ENCODE assay signal across 8 cellular contexts in the genomic region with DNA sequence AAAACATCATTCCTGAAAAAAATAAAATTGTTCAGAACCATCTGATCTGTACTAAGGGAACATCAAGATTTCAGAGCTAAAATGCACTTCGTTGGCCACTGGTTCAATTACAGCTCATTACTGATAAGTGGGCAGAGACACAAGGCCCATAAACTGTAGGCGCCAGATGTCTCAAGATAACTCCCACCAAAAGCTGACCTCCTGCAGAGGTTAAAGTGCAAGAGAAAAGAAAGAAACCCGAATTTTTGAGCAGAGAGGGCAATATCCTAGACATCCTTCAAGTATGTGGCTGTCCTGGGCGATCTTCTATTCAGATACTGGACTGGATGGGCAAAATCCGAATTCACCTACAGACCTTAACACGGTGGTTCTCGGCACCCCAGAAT. TPM values are rescaled to one million over a fixed set of nuclear protein-coding genes. Genes with fewer than 3 reads are reported as not detected.
DNase-seq lines count a peak whose midpoint lies in the region; ATAC-seq lines count a peak whose summit lies in the region.

No MANE protein-coding gene starts in this region.

- H3K27me3 Mint-ChIP-seq in activated naive CD4-positive, alpha-beta T cell treated with anti-CD3 and anti-CD28 coated beads, Interleukin-2, amount 50 U/mL, for 24 hours = no peaks in the 10 kb centered on the region
- H3K27me3 Mint-ChIP-seq in activated T-helper 17 cell treated with anti-CD3 and anti-CD28 coated beads, Interleukin-2, amount 50 U/mL, for 72 hours = peaks cover 3% of the 10 kb centered on the region

- no peaks in the 10 kb centered on the region for H3K9me3 ChIP-seq in iPS-20b (ENCODE audit: insufficient read depth, low read depth, low read length)

- DNase-seq in activated naive CD4-positive, alpha-beta T cell treated with anti-CD3 and anti-CD28 coated beads, Interleukin-2, amount 50 U/mL, for 16 hours = no peak
- DNase-seq in substantia nigra (lab: John Stamatoyannopoulos, UW) = peak in 1 of 49 donors; percentile 32
- DNase-seq in anterior cingulate cortex (lab: John Stamatoyannopoulos, UW) = no peak
- DNase-seq in GM19240 (ENCODE audit: insufficient read length, low spot score) = no peak

- no peak for ATAC-seq in activated T-helper 17 cell treated with anti-CD3 and anti-CD28 coated beads, Interleukin-2, amount 50 U/mL, for 72 hours (replicated peaks)
- ATAC-seq in HG02870 (IDR thresholded peaks at IDR 0.05; ENCODE audit: unreplicated experiment) = no peak

- peak overlapping the region; percentile 97 for H3K4me3 Mint-ChIP-seq in activated naive CD4-positive, alpha-beta T cell treated with anti-CD3 and anti-CD28 coated beads, Interleukin-2, amount 50 U/mL, for 24 hours
- H3K4me3 Mint-ChIP-seq in activated T-helper 17 cell treated with anti-CD3 and anti-CD28 coated beads, Interleukin-2, amount 50 U/mL, for 72 hours = peak overlapping the region; percentile 92

- peaks cover 6% of the 10 kb centered on the region for H3K36me3 Mint-ChIP-seq in activated naive CD4-positive, alpha-beta T cell treated with anti-CD3 and anti-CD28 coated beads, Interleukin-2, amount 50 U/mL, for 24 hours
- H3K36me3 Mint-ChIP-seq in activated T-helper 17 cell treated with anti-CD3 and anti-CD28 coated beads, Interleukin-2, amount 50 U/mL, for 72 hours (ENCODE audit: low read depth) = peaks cover 12% of the 10 kb centered on the region

- no peak overlapping the region for H3K27ac ChIP-seq in iPS-20b (ENCODE audit: low read length)
- H3K27ac ChIP-seq in substantia nigra (ENCODE audit: low read depth, low read length, poor library complexity, severe bottlenecking) = peak overlapping the region; percentile 95

- H3K4me1 ChIP-seq in iPS-20b (ENCODE audit: insufficient read depth, low read length) = peaks cover 23% of the 10 kb centered on the region

- no peaks in the 10 kb centered on the region for H3K9me3 Mint-ChIP-seq in activated naive CD4-positive, alpha-beta T cell treated with anti-CD3 and anti-CD28 coated beads, Interleukin-2, amount 50 U/mL, for 24 hours
- H3K9me3 Mint-ChIP-seq in activated T-helper 17 cell treated with anti-CD3 and anti-CD28 coated beads, Interleukin-2, amount 50 U/mL, for 72 hours = no peaks in the 10 kb centered on the region

- no peaks in the 10 kb centered on the region for H3K27me3 ChIP-seq in iPS-20b (ENCODE audit: insufficient read depth, low read length)

- H3K9ac ChIP-seq in iPS-20b (ENCODE audit: low read depth, low read length) = peak overlapping the region; percentile 82

- H3K4me1 Mint-ChIP-seq in activated naive CD4-positive, alpha-beta T cell treated with anti-CD3 and anti-CD28 coated beads, Interleukin-2, amount 50 U/mL, for 24 hours = peaks cover 44% of the 10 kb centered on the region
- peaks cover 17% of the 10 kb centered on the region for H3K4me1 Mint-ChIP-seq in activated T-helper 17 cell treated with anti-CD3 and anti-CD28 coated beads, Interleukin-2, amount 50 U/mL, for 72 hours

- peak overlapping the region; percentile 72 for H3K4me3 ChIP-seq in iPS-20b (ENCODE audit: low read length)

- H3K27ac Mint-ChIP-seq in activated naive CD4-positive, alpha-beta T cell treated with anti-CD3 and anti-CD28 coated beads, Interleukin-2, amount 50 U/mL, for 24 hours = peak overlapping the region; percentile 100
- peak overlapping the region; percentile 97 for H3K27ac Mint-ChIP-seq in activated T-helper 17 cell treated with anti-CD3 and anti-CD28 coated beads, Interleukin-2, amount 50 U/mL, for 72 hours

- H3K36me3 ChIP-seq in iPS-20b (ENCODE audit: insufficient read depth, low read depth, low read length) = no peaks in the 10 kb centered on the region

RNA-seq across cellular contexts. Expression of gene GEMIN8, which starts 0.7 kb away (rescaled TPM):
- 10 to 100 TPM; 11.3 to 13.0 TPM for total RNA-seq in activated T-helper 17 cell treated with anti-CD3 and anti-CD28 coated beads, Interleukin-2, amount 50 U/mL, for 72 hours
